11 cellular contexts compared by ENCODE assay signal in genomic region chr16:57808589-57808988, GRCh38. TPM values are rescaled to one million over a fixed set of nuclear protein-coding genes. Genes with fewer than 3 reads are reported as not detected.
A peak's percentile ranks its signal among the peaks of the same experiment; 100 is the strongest.
DNase-seq lines count a peak whose midpoint lies in the region; ATAC-seq, FAIRE-seq and TF ChIP-seq lines count a peak whose summit lies in the region.
"Had no signal": no experiment of that assay in that cellular context is flagged by ENCODE, and none has a peak within 500 bp of the region (broad histone marks: within the 10 kb centered on the region; RNA-seq: fewer than 3 reads in every experiment).

No MANE protein-coding gene starts in this region.

- H3K79me2 ChIP-seq in PC-9 (ENCODE audit: low read depth) = no peaks in the 10 kb centered on the region
- H3K79me2 ChIP-seq in endothelial cell of umbilical vein (ENCODE audit: control insufficient read depth, insufficient read depth, low read length) = no peaks in the 10 kb centered on the region

- H2AFZ ChIP-seq in PC-9 = no peak overlapping the region
- H2AFZ ChIP-seq in endothelial cell of umbilical vein (ENCODE audit: low read depth, low read length) = no peak overlapping the region

- no peak for DNase-seq in CD4-positive, alpha-beta memory T cell
- DNase-seq in PC-9 (no peak), endothelial cell of umbilical vein (ENCODE audit: low read depth, low spot score) (no peak), pancreas (no peak), NK-92 (lab: John Stamatoyannopoulos, UW; ENCODE audit: unreplicated experiment) (no peak), erythroblast (lab: John Stamatoyannopoulos, UW) (no peak)
- DNase-seq: NCI-H1694 treated with DMSO at 0.1 percent for 48 hours, SIG-M5 had no signal

- no peak for ATAC-seq in pancreas
- no peak for ATAC-seq in GM18870 (IDR thresholded peaks at IDR 0.05; ENCODE audit: unreplicated experiment)
- no peak for ATAC-seq in GM19452 (IDR thresholded peaks at IDR 0.05; ENCODE audit: unreplicated experiment)

- 0 to 43% methylated on average over 1 of the region's 1 CpG for WGBS in pancreas, 2 donors

- H3K27me3 Mint-ChIP-seq in CD4-positive, alpha-beta memory T cell = peaks cover 2 to 7% of the 10 kb centered on the region in 2 donors

- H3K36me3 ChIP-seq in CD4-positive, alpha-beta memory T cell (ENCODE audit: insufficient read depth, low read length) = no peaks in the 10 kb centered on the region
- H3K36me3 ChIP-seq in PC-9 (ENCODE audit: low read depth) (no peaks in the 10 kb centered on the region), endothelial cell of umbilical vein (ENCODE audit: control insufficient read depth in 2 of 2, extremely low read depth in 1 of 2, insufficient read depth in 2 of 2, low read length in 2 of 2) (no peaks in the 10 kb centered on the region), pancreas (no peaks in the 10 kb centered on the region)

- H3K4me1 Mint-ChIP-seq in CD4-positive, alpha-beta memory T cell = peaks cover 16 to 40% (median 24%) of the 10 kb centered on the region in 4 donors

- H3K36me3 Mint-ChIP-seq in CD4-positive, alpha-beta memory T cell = no peaks in the 10 kb centered on the region

- H3K9me3 Mint-ChIP-seq in CD4-positive, alpha-beta memory T cell = no peaks in the 10 kb centered on the region

- no peak overlapping the region for H3K9ac ChIP-seq in endothelial cell of umbilical vein (replicated peaks; ENCODE audit: extremely low read depth, insufficient read depth, low read length)

- peak overlapping the region in 5 of 7 donors; percentile 23 to 91 (median 45) for H3K27ac Mint-ChIP-seq in CD4-positive, alpha-beta memory T cell

- intact Hi-C loops in CD4-positive, alpha-beta memory T cell (cut with micrococcal nuclease) = no loop called here
- intact Hi-C loops in PC-9 (cut with micrococcal nuclease; ENCODE audit: unreplicated experiment) (no loop called here), endothelial cell of umbilical vein (cut with micrococcal nuclease) (no loop called here), pancreas (cut with DNase I) (no loop called here)

- POLR2A ChIA-PET in CD4-positive, alpha-beta memory T cell (lab: Charles Lee; ENCODE audit: partially characterized antibody) = interaction anchor here (1.1 to 1.6 kb wide), 4 partner anchors 10 to 192 kb away, joined by 3 to 4 read pairs (median 3); partner anchors contain the start of genes USB1 and ZNF319
- POLR2A ChIA-PET in PC-9 (lab: Charles Lee; ENCODE audit: unreplicated experiment) (interaction anchor here (0.6 kb wide), 1 partner anchor 8 kb away, joined by 3 read pairs; no protein-coding TSS in a partner anchor), endothelial cell of umbilical vein (lab: Charles Lee) (no interaction called here)

- no peak overlapping the region for H3K4me3 ChIP-seq in CD4-positive, alpha-beta memory T cell (ENCODE audit: low read length in 2 of 2)
- H3K4me3 ChIP-seq in PC-9 = peak overlapping the region; percentile 25; the same call in 1 of the 2 replicates
- no peak overlapping the region for H3K4me3 ChIP-seq in endothelial cell of umbilical vein (replicated peaks in 1 of 3; ENCODE audit: insufficient read depth in 1 of 3, low read depth in 1 of 3, low read length in 3 of 3)
- peak overlapping the region in 1 of 4 donors; percentile 6 for H3K4me3 ChIP-seq in pancreas
- H3K4me3 ChIP-seq: mucosa of descending colon had no signal

- TF ChIP-seq POLR2A in endothelial cell of umbilical vein (IDR thresholded peaks at IDR 0.05; ENCODE audit: low read depth, low read length) (no peak), erythroblast (IDR thresholded peaks at IDR 0.05; ENCODE audit: low read length) (no peak)

- peak overlapping the region; percentile 67 for H3K4me2 ChIP-seq in PC-9
- peak overlapping the region; percentile 66 for H3K4me2 ChIP-seq in endothelial cell of umbilical vein (ENCODE audit: insufficient read depth, low read length)

- no peaks in the 10 kb centered on the region for H3K27me3 ChIP-seq in CD4-positive, alpha-beta memory T cell (ENCODE audit: insufficient read depth, low read length)
- H3K27me3 ChIP-seq in PC-9 (ENCODE audit: insufficient read depth, low read depth) (no peaks in the 10 kb centered on the region), endothelial cell of umbilical vein (ENCODE audit: control insufficient read depth in 2 of 2, insufficient read depth in 2 of 2, low read length in 2 of 2) (no peaks in the 10 kb centered on the region), pancreas (no peaks in the 10 kb centered on the region)

- H3F3A ChIP-seq in PC-9 (ENCODE audit: insufficient read depth, low read depth) = peaks cover 49% of the 10 kb centered on the region

- no peaks in the 10 kb centered on the region for H3K9me1 ChIP-seq in endothelial cell of umbilical vein (replicated peaks; ENCODE audit: control insufficient read depth, extremely low read depth, insufficient read depth, low read length)

- BruUV-seq in PC-9 (replicated peaks; lab: Mats Ljungman, UMichigan) = no TSS peak
- no TSS peak for BruUV-seq in endothelial cell of umbilical vein (replicated peaks; lab: Mats Ljungman, UMichigan)

- H3K4me3 Mint-ChIP-seq in CD4-positive, alpha-beta memory T cell = peak overlapping the region in 7 of 8 donors; percentile 46 to 84 (median 75)

- no peaks in the 10 kb centered on the region for H3K9me2 ChIP-seq in PC-9 (ENCODE audit: insufficient read depth)

- no peak for TF ChIP-seq CTCF in PC-9 (conservative IDR thresholded peaks at IDR 0.05)
- TF ChIP-seq CTCF in endothelial cell of umbilical vein (IDR thresholded peaks at IDR 0.05; ENCODE audit: extremely low read depth in 1 of 2, insufficient read depth in 1 of 2, low read depth in 1 of 2, low read length in 2 of 2) = no peak
- TF ChIP-seq CTCF in pancreas (IDR thresholded peaks at IDR 0.05) = no peak

- FAIRE-seq in endothelial cell of umbilical vein (lab: Jason Lieb, UNC) (no peak), pancreas (lab: Jason Lieb, UNC) (no peak)

- dilution Hi-C loops in endothelial cell of umbilical vein (cut with MboI; ENCODE audit: extremely low pct_ligation_motif_present, low sequenced_read_pairs) = no loop called here

- H3K9me3 ChIP-seq in CD4-positive, alpha-beta memory T cell (ENCODE audit: control insufficient read depth in 1 of 2, low read length in 2 of 2) = no peaks in the 10 kb centered on the region
- H3K9me3 ChIP-seq in PC-9 (ENCODE audit: insufficient read depth, low read depth) = no peaks in the 10 kb centered on the region
- no peaks in the 10 kb centered on the region for H3K9me3 ChIP-seq in endothelial cell of umbilical vein (replicated peaks; ENCODE audit: control insufficient read depth, insufficient read depth, low read length)
- no peaks in the 10 kb centered on the region for H3K9me3 ChIP-seq in pancreas
- H3K9me3 ChIP-seq: mucosa of descending colon had no signal

- CTCF ChIA-PET in CD4-positive, alpha-beta memory T cell (lab: Charles Lee; ENCODE audit: partially characterized antibody) = interaction anchor here (1.1 to 1.6 kb wide), 2 partner anchors 9 to 13 kb away, joined by 3 to 5 read pairs; no protein-coding TSS in a partner anchor
- CTCF ChIA-PET in PC-9 (lab: Charles Lee) = interaction anchor here (0.9 kb wide), 1 partner anchor 55 kb away, joined by 3 read pairs; no protein-coding TSS in a partner anchor
- CTCF ChIA-PET in endothelial cell of umbilical vein (lab: Charles Lee) = interaction anchor here (1.0 to 1.3 kb wide), 3 partner anchors 15 to 90 kb away, joined by 4 to 6 read pairs (median 4); no protein-coding TSS in a partner anchor

- no peak overlapping the region for H3K27ac ChIP-seq in CD4-positive, alpha-beta memory T cell (ENCODE audit: low read depth, low read length)
- H3K27ac ChIP-seq in PC-9 = peak overlapping the region; percentile 55
- no peak overlapping the region for H3K27ac ChIP-seq in endothelial cell of umbilical vein (ENCODE audit: insufficient read depth, low read depth, low read length)
- H3K27ac ChIP-seq in pancreas = peak overlapping the region in 3 of 4 donors; percentile 18 to 91 (median 71)

- H3K4me1 ChIP-seq in CD4-positive, alpha-beta memory T cell (ENCODE audit: insufficient read depth, low read length) = peaks cover 34% of the 10 kb centered on the region
- peaks cover 74% of the 10 kb centered on the region for H3K4me1 ChIP-seq in PC-9 (replicated peaks; ENCODE audit: insufficient read depth)
- H3K4me1 ChIP-seq in endothelial cell of umbilical vein (ENCODE audit: control insufficient read depth, extremely low read depth, insufficient read depth, low read length) = peaks cover 25% of the 10 kb centered on the region
- H3K4me1 ChIP-seq in pancreas = peaks cover 18 to 56% (median 30%) of the 10 kb centered on the region in 3 donors

- no peaks in the 10 kb centered on the region for H4K20me1 ChIP-seq in PC-9 (ENCODE audit: insufficient read depth)
- H4K20me1 ChIP-seq in endothelial cell of umbilical vein (replicated peaks; ENCODE audit: control insufficient read depth, extremely low read depth, insufficient read depth, low read length) = no peaks in the 10 kb centered on the region

TF ChIP-seq in endothelial cell of umbilical vein, 7 proteins besides CTCF, POLR2A, EP300 and RAD21:
- TF ChIP-seq FOS (IDR thresholded peaks at IDR 0.05; ENCODE audit: borderline replicate concordance, insufficient read depth, low read length) = no peak
- TF ChIP-seq EZH2 (IDR thresholded peaks at IDR 0.05; ENCODE audit: borderline replicate concordance, low read depth, low read length, severe bottlenecking) = no peak
- no peak for TF ChIP-seq MAX (IDR thresholded peaks at IDR 0.05; ENCODE audit: insufficient read depth, insufficient read length)
- TF ChIP-seq GATA2 (IDR thresholded peaks at IDR 0.05; ENCODE audit: insufficient read depth, insufficient read length, low read depth, low read length) = no peak
- TF ChIP-seq JUN (IDR thresholded peaks at IDR 0.05; ENCODE audit: borderline replicate concordance, insufficient read depth, insufficient read length, low read depth) = no peak

RNA-seq across cellular contexts. Expression of gene KIFC3, which starts 6.3 kb away (rescaled TPM):
- total RNA-seq in CD4-positive, alpha-beta memory T cell = 1 to 10 TPM; 1.6 to 1.9 TPM
- polyA plus RNA-seq in CD4-positive, alpha-beta memory T cell = not detected
- total RNA-seq in PC-9 (2021) (52.5 and 65.5 TPM in 2 replicates), endothelial cell of umbilical vein (56.7 and 62.2 TPM in 2 replicates), pancreas (10 to 100 TPM; 33.8 to 71.0 (median 60.5) TPM)
- polyA plus RNA-seq in endothelial cell of umbilical vein (36.3 and 38.1 TPM in 2 replicates), pancreas (100 to 1,000 TPM; 277 to 284 TPM)
- 27.7 and 43.4 TPM in 2 replicates for polyA plus RNA-seq in endothelial cell of umbilical vein (2011; cell fraction: cytosol; rRNA removed)
- 93.6 and 104 TPM in 2 replicates for polyA plus RNA-seq in endothelial cell of umbilical vein (2011; cell fraction: nucleus; rRNA removed)
- polyA plus RNA-seq in endothelial cell of umbilical vein (2012) = 31.9 and 37.4 TPM in 2 replicates
- 45.8 and 50.4 TPM in 2 replicates for polyA minus RNA-seq in endothelial cell of umbilical vein
- 55.7 TPM for polyA minus RNA-seq in endothelial cell of umbilical vein (2011; cell fraction: cytosol; rRNA and poly(A)+ RNA removed)
- 42.3 and 60.9 TPM in 2 replicates for polyA minus RNA-seq in endothelial cell of umbilical vein (2011; cell fraction: nucleus; rRNA and poly(A)+ RNA removed)

Comparison
In these comparisons a context has a peak if more than half of its experiments do, and no peak if none do; other contexts are left out.
1. H3K27ac ChIP-seq: peak in PC-9 (single experiment) and pancreas (3 of 4); none in CD4-positive, alpha-beta memory T cell (single experiment) and endothelial cell of umbilical vein (single experiment).
2. RNA of gene KIFC3, which starts 6.3 kb away (total RNA-seq): 56.7 to 62.2 TPM in endothelial cell of umbilical vein, 33.8 to 71.0 TPM in pancreas and 52.5 to 65.5 TPM in PC-9; 1.6 to 1.9 TPM in CD4-positive, alpha-beta memory T cell; every median in the first group is over 10 times any median in the second.